9 cellular contexts compared by ENCODE assay signal in genomic region chr18:34122724-34123334, GRCh38.
DNase-seq lines count a peak whose midpoint lies in the region; ATAC-seq, FAIRE-seq and TF ChIP-seq lines count a peak whose summit lies in the region.
"Had no signal": no experiment of that assay in that cellular context is flagged by ENCODE, and none has a peak within 500 bp of the region (broad histone marks: within the 10 kb centered on the region; RNA-seq: fewer than 3 reads in every experiment).

No MANE protein-coding gene starts in this region.

- H3K27me3 ChIP-seq in keratinocyte (ENCODE audit: control insufficient read depth, extremely low read depth, insufficient read depth, low read length), result no peaks in the 10 kb centered on the region

- peak; percentile 47 to 86 (median 79) for TF ChIP-seq CTCF in keratinocyte (optimal IDR thresholded peaks at IDR 0.05 in 1 of 3, IDR thresholded peaks at IDR 0.05 in 1 of 3, conservative IDR thresholded peaks at IDR 0.05 in 1 of 3; ENCODE audit: extremely low read depth in 1 of 3, insufficient read depth in 2 of 3, low read length in 3 of 3)

- peaks cover 12% of the 10 kb centered on the region for H3K4me1 ChIP-seq in keratinocyte (ENCODE audit: control insufficient read depth, extremely low read depth, insufficient read depth, low read length)

- no peak overlapping the region for H3K27ac ChIP-seq in keratinocyte (ENCODE audit: control insufficient read depth, insufficient read depth, low read length)

- no peak overlapping the region for H3K4me3 ChIP-seq in keratinocyte (ENCODE audit: control insufficient read depth in 2 of 3, extremely low read depth in 1 of 3, insufficient read depth in 2 of 3, low read depth in 1 of 3, low read length in 3 of 3)

- no peak overlapping the region for H3K9ac ChIP-seq in keratinocyte (ENCODE audit: control insufficient read depth, extremely low read depth, insufficient read depth, low read length)

- H3K9me3 ChIP-seq in keratinocyte (ENCODE audit: control insufficient read depth, low read depth, low read length), result no peaks in the 10 kb centered on the region

- DNase-seq in ELF-1 (ENCODE audit: low read depth, low spot score) (peak; percentile 39), NCI-H510A treated with DMSO at 0.1 percent for 48 hours (lab: John Stamatoyannopoulos, UW) (peak; percentile 96), astrocyte of the hippocampus (ENCODE audit: low read depth, low spot score) (peak; percentile 74), keratinocyte (ENCODE audit: low read depth, low spot score) (no peak), ureter (ENCODE audit: low spot score) (peak; percentile 56)
- DNase-seq in effector CD4-positive, alpha-beta T cell, result no peak
- DNase-seq: activated naive CD8-positive, alpha-beta T cell treated with anti-CD3 and anti-CD28 coated beads, Interleukin-2, amount 10 ng/mL, durations not matched to agents 7 days and 5 days had no signal

- dilution Hi-C loops in keratinocyte (cut with MboI; ENCODE audit: extremely low pct_ligation_motif_present, low sequenced_read_pairs), result no loop called here

- no peak overlapping the region for H2AFZ ChIP-seq in keratinocyte (ENCODE audit: control insufficient read depth, low read length)

- no peaks in the 10 kb centered on the region for H3K36me3 ChIP-seq in keratinocyte (ENCODE audit: control insufficient read depth in 2 of 2, extremely low read depth in 1 of 2, insufficient read depth in 2 of 2, low read length in 2 of 2)

- no peaks in the 10 kb centered on the region for H3K9me1 ChIP-seq in keratinocyte (ENCODE audit: control insufficient read depth, extremely low read depth, insufficient read depth, low read length)

- H3K4me2 ChIP-seq in keratinocyte (ENCODE audit: control insufficient read depth, extremely low read depth, insufficient read depth, low read depth, low read length), result no peak overlapping the region

- FAIRE-seq in keratinocyte (lab: Jason Lieb, UNC), result no peak

- no peaks in the 10 kb centered on the region for H4K20me1 ChIP-seq in keratinocyte (ENCODE audit: control insufficient read depth, extremely low read depth, insufficient read depth, low read length)

- ATAC-seq in GM19468 (IDR thresholded peaks at IDR 0.05; ENCODE audit: extremely low read depth, unreplicated experiment), result peak; percentile 92
- peak; percentile 94 for ATAC-seq in HG03432 (IDR thresholded peaks at IDR 0.05; ENCODE audit: unreplicated experiment)

- no peaks in the 10 kb centered on the region for H3K79me2 ChIP-seq in keratinocyte (ENCODE audit: control insufficient read depth, insufficient read depth, low read length)

Comparison
In these comparisons a context has a peak if more than half of its experiments do, and no peak if none do; other contexts are left out.
1. DNase-seq: peak in ELF-1 (single experiment), NCI-H510A treated with DMSO at 0.1 percent for 48 hours (single experiment), astrocyte of the hippocampus (single experiment) and ureter (single experiment); none in keratinocyte (single experiment) and effector CD4-positive, alpha-beta T cell (single experiment).